Comparison of ENCODE assay signal across 8 cellular contexts in the genomic region with DNA sequence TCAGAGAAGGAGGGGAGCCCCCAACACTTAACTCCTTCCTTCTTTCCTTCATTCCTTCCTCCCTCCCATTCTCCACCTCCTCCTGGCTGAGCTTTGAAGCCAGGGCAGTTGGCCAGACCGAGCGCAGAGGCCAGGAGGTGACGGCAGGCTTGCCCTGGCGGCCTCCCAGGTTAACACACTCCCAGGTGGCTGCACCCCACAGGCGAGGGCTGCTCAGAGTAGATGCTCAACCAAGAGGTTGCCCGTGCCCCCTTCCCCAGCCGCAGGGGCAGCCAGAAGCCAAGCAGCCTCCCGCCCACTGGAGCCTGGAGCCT. TPM values are rescaled to one million over a fixed set of nuclear protein-coding genes. Genes with fewer than 3 reads are reported as not detected.
DNase-seq lines count a peak whose midpoint lies in the region; ATAC-seq and TF ChIP-seq lines count a peak whose summit lies in the region.

No MANE protein-coding gene starts in this region.

- H3K27me3 ChIP-seq in breast epithelium (no peaks in the 10 kb centered on the region), mucosa of rectum (ENCODE audit: control insufficient read depth in 2 of 2, insufficient read depth in 2 of 2, low read length in 2 of 2) (no peaks in the 10 kb centered on the region)

- H3K9me3 ChIP-seq in breast epithelium (no peaks in the 10 kb centered on the region), mucosa of rectum (ENCODE audit: control insufficient read depth in 2 of 2, low read length in 2 of 2) (no peaks in the 10 kb centered on the region)

- peak overlapping the region; percentile 36 to 76 (median 50) for H3K4me3 ChIP-seq in breast epithelium
- H3K4me3 ChIP-seq in mucosa of rectum (ENCODE audit: low read length in 2 of 2), result peak overlapping the region; percentile 56 to 62

- ATAC-seq in Right ventricle myocardium inferior, result peak; percentile 24
- no peak for ATAC-seq in HG03442 (IDR thresholded peaks at IDR 0.05; ENCODE audit: unreplicated experiment)

- intact Hi-C loops in Right ventricle myocardium inferior (cut with DNase I), result loop anchor here (1.0 to 10.0 kb wide), 3 partner anchors 359 to 697 kb away; partner anchors contain the start of genes C11orf21 and TSPAN32
- intact Hi-C loops in cardiac septum (cut with DNase I), result loop anchor here (10.0 kb wide), 1 partner anchor 697 kb away; no protein-coding TSS in a partner anchor
- intact Hi-C loops in breast epithelium (cut with DNase I; ENCODE audit: low total_unique reads), result loop anchor here (5.0 kb wide), 1 partner anchor 460 kb away; no protein-coding TSS in a partner anchor

- no peak for TF ChIP-seq POLR2A in breast epithelium (IDR thresholded peaks at IDR 0.05)

- DNase-seq in Right ventricle myocardium inferior (ENCODE audit: missing footprints) (peak; percentile 81), cardiac septum (ENCODE audit: low spot score) (no peak), breast epithelium (ENCODE audit: low spot score in 2 of 2) (no peak), NCI-H82 treated with DMSO at 0.1 percent for 48 hours (lab: John Stamatoyannopoulos, UW; ENCODE audit: unreplicated experiment) (no peak), NK-92 (lab: John Stamatoyannopoulos, UW; ENCODE audit: unreplicated experiment) (no peak), NCI-H1417 treated with DMSO at 0.1 percent for 48 hours (lab: John Stamatoyannopoulos, UW) (no peak)

- H3K36me3 ChIP-seq in breast epithelium (no peaks in the 10 kb centered on the region), mucosa of rectum (ENCODE audit: control insufficient read depth in 2 of 2, insufficient read depth in 2 of 2, low read length in 2 of 2) (no peaks in the 10 kb centered on the region)

- H3K4me1 ChIP-seq in breast epithelium (peaks cover 8 to 20% of the 10 kb centered on the region in 2 donors), mucosa of rectum (ENCODE audit: control insufficient read depth in 2 of 2, insufficient read depth in 2 of 2, low read length in 2 of 2) (peaks cover 17 to 20% of the 10 kb centered on the region in 2 donors)

- TF ChIP-seq CTCF in breast epithelium (IDR thresholded peaks at IDR 0.05), result no peak

- H3K9ac ChIP-seq in mucosa of rectum (ENCODE audit: low read depth in 1 of 2, low read length in 2 of 2), result peak overlapping the region in 1 of 2 donors; percentile 71

- H3K27ac ChIP-seq in breast epithelium (peak overlapping the region; percentile 31 to 87), mucosa of rectum (ENCODE audit: low read depth in 2 of 2, low read length in 2 of 2) (peak overlapping the region; percentile 25 to 67)

RNA-seq across cellular contexts. Expression of gene CDKN1C, which starts 6.3 kb away (rescaled TPM):
- 40.0 TPM for total RNA-seq in Right ventricle myocardium inferior
- 11.5 TPM for total RNA-seq in cardiac septum
- 100 to 1,000 TPM in 1 of 3 donors, 10 to 100 TPM in 2; 48.2 to 136 (median 88.8) TPM for total RNA-seq in breast epithelium

RNA-seq across cellular contexts. Expression of gene PHLDA2, which starts 37.4 kb away (rescaled TPM):
- total RNA-seq in Right ventricle myocardium inferior, result 0.65 TPM
- total RNA-seq in cardiac septum, result 2.1 TPM
- total RNA-seq in breast epithelium, result 1 to 10 TPM in 2 of 3 donors, not detected in 1; 2.0 to 2.3 TPM
